Comparison of ENCODE assay signal across 21 cellular contexts in the genomic region with DNA sequence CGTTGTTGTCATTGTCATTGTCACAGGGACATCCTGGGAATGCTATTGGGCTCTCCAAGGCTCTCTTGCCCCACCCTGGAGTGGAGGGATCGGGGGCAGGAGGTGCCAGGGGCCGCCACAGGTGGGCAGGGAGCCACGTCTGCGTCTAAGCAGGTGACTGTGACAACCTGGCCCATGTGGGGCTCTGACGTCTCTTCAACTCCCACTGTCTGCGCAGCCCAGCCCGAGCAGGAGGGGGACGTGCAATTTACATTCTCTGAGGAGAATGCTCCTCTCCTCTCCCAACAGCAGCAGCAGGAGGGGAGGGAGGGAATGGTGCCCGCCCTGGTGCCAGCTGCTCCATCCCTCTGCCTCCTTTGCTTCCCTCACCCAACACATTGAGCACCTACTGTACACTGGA. TPM values are rescaled to one million over a fixed set of nuclear protein-coding genes. Genes with fewer than 3 reads are reported as not detected.
DNase-seq lines count a peak whose midpoint lies in the region; TF ChIP-seq lines count a peak whose summit lies in the region.
"Had no signal": no experiment of that assay in that cellular context is flagged by ENCODE, and none has a peak within 500 bp of the region (broad histone marks: within the 10 kb centered on the region; RNA-seq: fewer than 3 reads in every experiment).

No MANE protein-coding gene starts in this region.

- H3K27ac Mint-ChIP-seq in neural progenitor cell = peak overlapping the region; percentile 69

- peaks cover 17% of the 10 kb centered on the region for H3K27me3 Mint-ChIP-seq in neural progenitor cell (ENCODE audit: insufficient read depth, low read depth)

- no peak overlapping the region for H2AFZ ChIP-seq in neural progenitor cell (replicated peaks)
- H2AFZ ChIP-seq: GM23338 had no signal

- no peak overlapping the region for H3K27ac ChIP-seq in neural progenitor cell
- H3K27ac ChIP-seq in RWPE1 = no peak overlapping the region
- H3K27ac ChIP-seq: 22Rv1, SJCRH30 had no signal

- no peak overlapping the region for H3K4me3 ChIP-seq in neural progenitor cell
- H3K4me3 ChIP-seq: GM12878, GM23338, SJCRH30 had no signal

- no peak overlapping the region for H3K9ac ChIP-seq in neural progenitor cell

- CTCF ChIA-PET in RWPE1 (lab: Yijun Ruan, JAX) = interaction anchor here (1.1 kb wide), 1 partner anchor 41 kb away, joined by 4 read pairs; no protein-coding TSS in a partner anchor

- no peak overlapping the region for H3K4me3 Mint-ChIP-seq in neural progenitor cell
- H3K4me3 Mint-ChIP-seq: CD14-positive monocyte, GM23338 had no signal

- peaks cover 5% of the 10 kb centered on the region for H3K4me1 Mint-ChIP-seq in neural progenitor cell
- H3K4me1 Mint-ChIP-seq: CD14-positive monocyte had no signal

- H3K36me3 ChIP-seq in neural progenitor cell = no peaks in the 10 kb centered on the region
- H3K36me3 ChIP-seq: SJCRH30 had no signal

- TF ChIP-seq CTCF in neural progenitor cell (IDR thresholded peaks at IDR 0.05) (no peak), RWPE1 (conservative IDR thresholded peaks at IDR 0.05; ENCODE audit: low read depth) (no peak)

- no peaks in the 10 kb centered on the region for H3K36me3 Mint-ChIP-seq in neural progenitor cell
- H3K36me3 Mint-ChIP-seq: CD14-positive monocyte had no signal

- no peaks in the 10 kb centered on the region for H3K9me3 ChIP-seq in neural progenitor cell (ENCODE audit: low read depth)
- H3K9me3 ChIP-seq: SJCRH30 had no signal

- DNase-seq in DMS 273 (lab: John Stamatoyannopoulos, UW; ENCODE audit: unreplicated experiment) = peak; percentile 68
- DNase-seq in DMS 273 treated with DMSO at 0.1 percent for 48 hours (lab: John Stamatoyannopoulos, UW) = no peak
- peak; percentile 69 for DNase-seq in NCI-H2029 treated with DMSO at 0.1 percent for 48 hours (lab: John Stamatoyannopoulos, UW)
- DNase-seq in NCI-H69 (lab: John Stamatoyannopoulos, UW) = peak; percentile 71
- no peak for DNase-seq in neural progenitor cell (ENCODE audit: low spot score)
- DNase-seq in RWPE1 (ENCODE audit: low spot score) = no peak
- DNase-seq in COR-L47 (lab: John Stamatoyannopoulos, UW) = no peak
- DNase-seq in activated CD8-positive, alpha-beta memory T cell treated with anti-CD3 and anti-CD28 coated beads for 24 hours = no peak
- DNase-seq: AML-193; DMS153; IMR-90; NCI-H1048; NCI-H526 treated with DMSO at 0.1 percent for 48 hours; NK-92 treated with Interleukin-12 subunit alpha and Interleukin-12 subunit beta, amount 100 ng/mL, for 24 hours; SJCRH30 had no signal

- POLR2A ChIA-PET in RWPE1 (lab: Yijun Ruan, JAX; ENCODE audit: low non-redundant PET) = no interaction called here

- peaks cover 6% of the 10 kb centered on the region for H3K4me1 ChIP-seq in neural progenitor cell
- H3K4me1 ChIP-seq: SJCRH30 had no signal

- H3K79me2 ChIP-seq in neural progenitor cell (ENCODE audit: low read depth) = no peaks in the 10 kb centered on the region

- no peaks in the 10 kb centered on the region for H3K27me3 ChIP-seq in neural progenitor cell

- H4K20me1 ChIP-seq in neural progenitor cell (ENCODE audit: low read depth) = no peaks in the 10 kb centered on the region

- no peak overlapping the region for H3K4me2 ChIP-seq in neural progenitor cell
- H3K4me2 ChIP-seq: GM23338 had no signal

- H3F3A ChIP-seq in neural progenitor cell (ENCODE audit: low read depth) = no peaks in the 10 kb centered on the region

- H3K9me3 Mint-ChIP-seq in neural progenitor cell = no peaks in the 10 kb centered on the region
- H3K9me3 Mint-ChIP-seq: GM23338 had no signal

RNA-seq across cellular contexts. Expression of a gene that starts 50.1 kb away (rescaled TPM):
- 1.2 and 1.8 TPM in 2 replicates for total RNA-seq in neural progenitor cell (ENCODE audit: low replicate concordance)
- total RNA-seq: IMR-90; M059J; T-helper 1 cell treated with Interleukin-12 subunit alpha and Interleukin-12 subunit beta and Interleukin-4 antibody, amounts not matched to agents 30 ng/mL and 1 ng/mL, for 36 hours had no signal

Comparison
In these comparisons a context has a peak if more than half of its experiments do, and no peak if none do; other contexts are left out.
1. DNase-seq: peak in DMS 273 (single experiment), NCI-H2029 treated with DMSO at 0.1 percent for 48 hours (single experiment) and NCI-H69 (single experiment); none in DMS 273 treated with DMSO at 0.1 percent for 48 hours (single experiment), neural progenitor cell (single experiment), RWPE1 (single experiment), COR-L47 (single experiment) and activated CD8-positive, alpha-beta memory T cell treated with anti-CD3 and anti-CD28 coated beads for 24 hours (single experiment).